Comparison of ENCODE assay signal across 8 cellular contexts in genomic region chr2:8684885-8685696, GRCh38. TPM values are rescaled to one million over a fixed set of nuclear protein-coding genes. Genes with fewer than 3 reads are reported as not detected.
A peak's percentile ranks its signal among the peaks of the same experiment; 100 is the strongest.
DNase-seq lines count a peak whose midpoint lies in the region; ATAC-seq and TF ChIP-seq lines count a peak whose summit lies in the region.

No MANE protein-coding gene starts in this region.

- H3K27me3 Mint-ChIP-seq in activated CD4-positive, alpha-beta T cell treated with anti-CD3 and anti-CD28 coated beads for 36 hours, result peaks cover 3% of the 10 kb centered on the region
- H3K27me3 Mint-ChIP-seq in dendritic cell treated with granulocyte-macrophage colony-stimulating factor and Interleukin-4, amounts not matched to agents 40 ng/mL and 50 ng/mL, for 4 days, result peaks cover 3% of the 10 kb centered on the region

- peaks cover 14% of the 10 kb centered on the region for H3K4me1 Mint-ChIP-seq in activated CD4-positive, alpha-beta T cell treated with anti-CD3 and anti-CD28 coated beads for 36 hours
- H3K4me1 Mint-ChIP-seq in dendritic cell treated with granulocyte-macrophage colony-stimulating factor and Interleukin-4, amounts not matched to agents 40 ng/mL and 50 ng/mL, for 4 days (ENCODE audit: low read depth), result peaks cover 39% of the 10 kb centered on the region

- POLR2A ChIA-PET in activated CD4-positive, alpha-beta T cell treated with anti-CD3 and anti-CD28 coated beads for 36 hours (lab: Charles Lee), result interaction anchor here (0.7 to 1.8 kb wide), 12 partner anchors 77 to 837 kb away, joined by 3 to 25 read pairs (median 6); no protein-coding TSS in a partner anchor

- no peaks in the 10 kb centered on the region for H3K36me3 ChIP-seq in lung (ENCODE audit: control insufficient read depth in 2 of 2, insufficient read depth in 2 of 2, low read length in 2 of 2)

- H3K27ac ChIP-seq in lung (ENCODE audit: low read depth in 1 of 2, low read length in 1 of 2), result peak overlapping the region; percentile 49 to 71

- intact Hi-C loops in activated CD4-positive, alpha-beta T cell treated with anti-CD3 and anti-CD28 coated beads for 36 hours (cut with DNase I, micrococcal nuclease), result loop anchor here (1.0 to 10.0 kb wide), 26 partner anchors 198 to 1850 kb away; partner anchors contain the start of genes MBOAT2 (in 1 of the 2), ODC1 (in 1 of the 2) and RRM2 (in 1 of the 2)
- intact Hi-C loops in dendritic cell treated with granulocyte-macrophage colony-stimulating factor and Interleukin-4, amounts not matched to agents 40 ng/mL and 50 ng/mL, for 4 days (cut with micrococcal nuclease), result loop anchor here (2.0 to 10.0 kb wide), 6 partner anchors 138 to 1588 kb away; no protein-coding TSS in a partner anchor

- no peak for TF ChIP-seq CTCF in lung (IDR thresholded peaks at IDR 0.05; ENCODE audit: control extremely low read depth, extremely low read depth)

- H3K4me1 ChIP-seq in lung (ENCODE audit: control insufficient read depth in 2 of 2, insufficient read depth in 2 of 2, low read length in 2 of 2), result peaks cover 0 to 11% of the 10 kb centered on the region in 2 donors

- peak overlapping the region; percentile 51 for H3K4me3 ChIP-seq in lung

- 1% methylated on average over 66 to 87 of the region's 87 CpGs for WGBS in lung, 2 donors

- H3K36me3 Mint-ChIP-seq in activated CD4-positive, alpha-beta T cell treated with anti-CD3 and anti-CD28 coated beads for 36 hours (ENCODE audit: low read depth), result peaks cover 30% of the 10 kb centered on the region
- peaks cover 13% of the 10 kb centered on the region for H3K36me3 Mint-ChIP-seq in dendritic cell treated with granulocyte-macrophage colony-stimulating factor and Interleukin-4, amounts not matched to agents 40 ng/mL and 50 ng/mL, for 4 days (ENCODE audit: low read depth)

- H3K27ac Mint-ChIP-seq in activated CD4-positive, alpha-beta T cell treated with anti-CD3 and anti-CD28 coated beads for 36 hours, result peak overlapping the region; percentile 92
- peak overlapping the region; percentile 84 for H3K27ac Mint-ChIP-seq in dendritic cell treated with granulocyte-macrophage colony-stimulating factor and Interleukin-4, amounts not matched to agents 40 ng/mL and 50 ng/mL, for 4 days

- CTCF ChIA-PET in activated CD4-positive, alpha-beta T cell treated with anti-CD3 and anti-CD28 coated beads for 36 hours (lab: Charles Lee), result interaction anchor here (0.6 to 1.0 kb wide), 8 partner anchors 103 to 1257 kb away, joined by 3 read pairs; no protein-coding TSS in a partner anchor

- H3K9me3 ChIP-seq in lung (ENCODE audit: control insufficient read depth in 2 of 2, insufficient read depth in 1 of 2, low read length in 1 of 2), result no peaks in the 10 kb centered on the region

- no peaks in the 10 kb centered on the region for H3K27me3 ChIP-seq in lung (ENCODE audit: control insufficient read depth, insufficient read depth)

- no peaks in the 10 kb centered on the region for H3K9me3 Mint-ChIP-seq in activated CD4-positive, alpha-beta T cell treated with anti-CD3 and anti-CD28 coated beads for 36 hours (ENCODE audit: low read depth)
- no peaks in the 10 kb centered on the region for H3K9me3 Mint-ChIP-seq in dendritic cell treated with granulocyte-macrophage colony-stimulating factor and Interleukin-4, amounts not matched to agents 40 ng/mL and 50 ng/mL, for 4 days

- in situ Hi-C loops in ACHN (cut with HindIII; ENCODE audit: low pct_ligation_motif_present, low pct_unique_long_range_greater_than_20kb, low sequenced_read_pairs), result no loop called here

- DNase-seq in ACHN (peak; percentile 44), NCI-H1930 (lab: John Stamatoyannopoulos, UW) (peak; percentile 50 to 51), lung (ENCODE audit: low spot score) (peak; percentile 51), kidney glomerular epithelial cell (lab: John Stamatoyannopoulos, UW) (no peak)
- DNase-seq in activated CD4-positive, alpha-beta T cell treated with anti-CD3 and anti-CD28 coated beads for 36 hours, result peak; percentile 78
- peak in 2 of 3 donors; percentile 41 to 56 for DNase-seq in stimulated activated CD4-positive, alpha-beta T cell treated with anti-CD3 and anti-CD28 coated beads, TNF-alpha, amount 100 ng/mL, for 48 hours (ENCODE audit: low read depth in 3 of 3)

- H3K4me3 Mint-ChIP-seq in activated CD4-positive, alpha-beta T cell treated with anti-CD3 and anti-CD28 coated beads for 36 hours, result peak overlapping the region; percentile 98
- H3K4me3 Mint-ChIP-seq in dendritic cell treated with granulocyte-macrophage colony-stimulating factor and Interleukin-4, amounts not matched to agents 40 ng/mL and 50 ng/mL, for 4 days, result peak overlapping the region; percentile 85

- ATAC-seq in GM19025 (IDR thresholded peaks at IDR 0.05; ENCODE audit: low read depth, unreplicated experiment) (peak; percentile 0), lung (ENCODE audit: insufficient read depth, low FRiP score) (peak; percentile 2)
- ATAC-seq in activated CD4-positive, alpha-beta T cell treated with anti-CD3 and anti-CD28 coated beads for 36 hours, result peak; percentile 3

RNA-seq across cellular contexts. Expression of gene ID2, which starts 3.2 kb away (rescaled TPM):
- 100 to 1,000 TPM; 171 to 213 TPM for total RNA-seq in activated CD4-positive, alpha-beta T cell treated with anti-CD3 and anti-CD28 coated beads for 36 hours
- 100 to 1,000 TPM in 1 of 2 donors, 10 to 100 TPM in 1; 67.9 to 181 TPM for total RNA-seq in lung
- polyA plus RNA-seq in lung, result 100 to 1,000 TPM in 1 of 2 donors, 10 to 100 TPM in 1; 84.2 to 227 TPM
